In genomic region chr2:95208101-95208500, GRCh38 we compare ENCODE assay signal across 8 cellular contexts. TPM values are rescaled to one million over a fixed set of nuclear protein-coding genes. Genes with fewer than 3 reads are reported as not detected.
DNase-seq lines count a peak whose midpoint lies in the region; ATAC-seq and TF ChIP-seq lines count a peak whose summit lies in the region.

No MANE protein-coding gene starts in this region.

- H3K27ac ChIP-seq in A673 (ENCODE audit: low read depth, low read length, poor library complexity, severe bottlenecking) (no peak overlapping the region), muscle layer of colon (ENCODE audit: low read depth, low read length) (no peak overlapping the region)

- no peak for TF ChIP-seq CTCF in A673 (conservative IDR thresholded peaks at IDR 0.05; ENCODE audit: low read depth, low read length)
- TF ChIP-seq CTCF in HFF-Myc (IDR thresholded peaks at IDR 0.05; ENCODE audit: low read depth, low read length, missing control alignments) = no peak
- TF ChIP-seq CTCF in cardiac fibroblast (IDR thresholded peaks at IDR 0.05; ENCODE audit: low read depth, low read length) = no peak
- no peak for TF ChIP-seq CTCF in GM13977 (IDR thresholded peaks at IDR 0.05; ENCODE audit: extremely low read depth, insufficient read depth, missing control alignments)

- POLR2A ChIA-PET in A673 (lab: Charles Lee; ENCODE audit: low non-redundant PET) = no interaction called here

- intact Hi-C loops in A673 (cut with micrococcal nuclease; ENCODE audit: unreplicated experiment) = loop anchor here (5.0 kb wide), 1 partner anchor 41 kb away; the partner anchor contains the start of gene ZNF2

- peaks cover 25% of the 10 kb centered on the region for H3K36me3 ChIP-seq in A673 (ENCODE audit: insufficient read depth, low read length, poor library complexity, severe bottlenecking)
- peaks cover 28% of the 10 kb centered on the region for H3K36me3 ChIP-seq in muscle layer of colon (ENCODE audit: insufficient read depth, low read length)

- peaks cover 3% of the 10 kb centered on the region for H3K4me1 ChIP-seq in A673 (ENCODE audit: insufficient read depth, low read length, poor library complexity, severe bottlenecking)
- peaks cover 21% of the 10 kb centered on the region for H3K4me1 ChIP-seq in muscle layer of colon (ENCODE audit: insufficient read depth, low read length)

- BruUV-seq in A673 (replicated peaks; lab: Mats Ljungman, UMichigan) = no TSS peak

- H3K27me3 ChIP-seq in A673 (replicated peaks; ENCODE audit: insufficient read depth, low read depth, low read length, poor library complexity) (no peaks in the 10 kb centered on the region), muscle layer of colon (ENCODE audit: control insufficient read depth in 1 of 2, insufficient read depth in 2 of 2, low read length in 2 of 2) (no peaks in the 10 kb centered on the region)

- ATAC-seq in GM21529 (IDR thresholded peaks at IDR 0.05; ENCODE audit: unreplicated experiment) = no peak

- peak overlapping the region; percentile 74 for H3K9ac ChIP-seq in muscle layer of colon (ENCODE audit: low read length)

- CTCF ChIA-PET in A673 (lab: Charles Lee) = no interaction called here

- in situ Hi-C loops in GM13977 (cut with MboI; ENCODE audit: low pct_unique_long_range_greater_than_20kb, low sequenced_read_pairs, unreplicated experiment) = no loop called here

- H3K4me3 ChIP-seq in A673 (ENCODE audit: low read depth, low read length, poor library complexity, severe bottlenecking) = peak overlapping the region; percentile 75
- H3K4me3 ChIP-seq in HFF-Myc (replicated peaks; ENCODE audit: low read depth, low read length) = peak overlapping the region; percentile 65
- peak overlapping the region; percentile 75 to 83 for H3K4me3 ChIP-seq in cardiac fibroblast (replicated peaks in 1 of 2; ENCODE audit: low read depth in 2 of 2, low read length in 2 of 2)
- H3K4me3 ChIP-seq in muscle layer of colon (ENCODE audit: low read depth in 1 of 2, low read length in 2 of 2) = peak overlapping the region; percentile 79 to 81

- TF ChIP-seq POLR2A in erythroblast (IDR thresholded peaks at IDR 0.05; ENCODE audit: low read length) = no peak

- peaks cover 33% of the 10 kb centered on the region for H3K9me3 ChIP-seq in A673 (ENCODE audit: low read depth, low read length, poor library complexity, severe bottlenecking)
- H3K9me3 ChIP-seq in muscle layer of colon (ENCODE audit: low read length) = peaks cover 19% of the 10 kb centered on the region

- DNase-seq in A673 (ENCODE audit: low spot score) = no peak
- no peak for DNase-seq in HFF-Myc (ENCODE audit: extremely low read depth, low read depth)
- peak in 1 of 2 donors; percentile 58 for DNase-seq in cardiac fibroblast (ENCODE audit: low read depth in 2 of 2)
- no peak for DNase-seq in GM13977 (ENCODE audit: low spot score)
- no peak for DNase-seq in erythroblast (lab: John Stamatoyannopoulos, UW)
- DNase-seq in RPMI8226 = no peak

RNA-seq across cellular contexts. Expression of gene ZNF892, which starts 0.8 kb away (rescaled TPM):
- 7.2 and 8.2 TPM in 2 replicates for total RNA-seq in A673 (2021)

RNA-seq across cellular contexts. Expression of gene ZNF2, which starts 42.5 kb away (rescaled TPM):
- 4.6 and 5.6 TPM in 2 replicates for total RNA-seq in A673 (2021)

RNA-seq across cellular contexts. Expression of gene ZNF514, which starts 48.5 kb away (rescaled TPM):
- 14.4 and 17.0 TPM in 2 replicates for total RNA-seq in A673 (2021)
